ENCODE assay signal across 19 cellular contexts in genomic region chr3:23072672-23073071, GRCh38.
DNase-seq lines count a peak whose midpoint lies in the region; ATAC-seq, FAIRE-seq and TF ChIP-seq lines count a peak whose summit lies in the region.
"Had no signal": no experiment of that assay in that cellular context is flagged by ENCODE, and none has a peak within 500 bp of the region (broad histone marks: within the 10 kb centered on the region; RNA-seq: fewer than 3 reads in every experiment).

No MANE protein-coding gene starts in this region.

- H3K27ac ChIP-seq in GM12878 (ENCODE audit: control insufficient read depth, insufficient read depth) (no peak overlapping the region), smooth muscle cell (ENCODE audit: low read depth) (no peak overlapping the region)
- H3K27ac ChIP-seq: A549, GM23248 had no signal

- no peak for TF ChIP-seq EP300 in GM12878 (IDR thresholded peaks at IDR 0.05; ENCODE audit: borderline replicate concordance in 1 of 2, control insufficient read depth in 1 of 2, low read depth in 2 of 2, low read length in 2 of 2)

- H3K4me2 ChIP-seq in GM12878 (ENCODE audit: control insufficient read depth, insufficient read depth): 0 out of 2 replicates have a peak overlapping the region, but pooled peaks have one; percentile 6
- no peak overlapping the region for H3K4me2 ChIP-seq in smooth muscle cell
- H3K4me2 ChIP-seq: A549 had no signal

- CTCF ChIA-PET in GM12878 (lab: Yijun Ruan, JAX): interaction anchor here (0.8 kb wide), 1 partner anchor 112 kb away, joined by 3 read pairs; no protein-coding TSS in a partner anchor
- CTCF ChIA-PET in activated naive CD4-positive, alpha-beta T cell treated with anti-CD3 and anti-CD28 coated beads, Interleukin-2, amount 10 ng/mL, durations not matched to agents 7 days and 5 days (lab: Charles Lee): no interaction called here

- H4K20me1 ChIP-seq in GM12878 (ENCODE audit: control insufficient read depth, insufficient read depth) (no peaks in the 10 kb centered on the region), smooth muscle cell (ENCODE audit: low read depth) (no peaks in the 10 kb centered on the region)

- peaks cover 3% of the 10 kb centered on the region for H3K9me3 Mint-ChIP-seq in activated naive CD4-positive, alpha-beta T cell treated with anti-CD3 and anti-CD28 coated beads, Interleukin-2, amount 10 ng/mL, durations not matched to agents 7 days and 5 days

- no peak for TF ChIP-seq POLR2A in GM12878 (IDR thresholded peaks at IDR 0.05; ENCODE audit: low read depth, low read length)

- H3K4me3 Mint-ChIP-seq in activated naive CD4-positive, alpha-beta T cell treated with anti-CD3 and anti-CD28 coated beads, Interleukin-2, amount 10 ng/mL, durations not matched to agents 7 days and 5 days: no peak overlapping the region
- H3K4me3 Mint-ChIP-seq: CD4-positive, alpha-beta memory T cell had no signal

- H3K27ac Mint-ChIP-seq in activated naive CD4-positive, alpha-beta T cell treated with anti-CD3 and anti-CD28 coated beads, Interleukin-2, amount 10 ng/mL, durations not matched to agents 7 days and 5 days: no peak overlapping the region
- H3K27ac Mint-ChIP-seq: CD4-positive, alpha-beta memory T cell; IgD-negative memory B cell had no signal

- no peaks in the 10 kb centered on the region for H3K4me1 Mint-ChIP-seq in activated naive CD4-positive, alpha-beta T cell treated with anti-CD3 and anti-CD28 coated beads, Interleukin-2, amount 10 ng/mL, durations not matched to agents 7 days and 5 days

- no peaks in the 10 kb centered on the region for H3K36me3 ChIP-seq in GM12878 (ENCODE audit: control insufficient read depth in 2 of 2, insufficient read depth in 2 of 2, low read length in 1 of 2)
- no peaks in the 10 kb centered on the region for H3K36me3 ChIP-seq in smooth muscle cell (ENCODE audit: low read depth)

- WGBS in GM12878 (ENCODE audit: insufficient coverage, insufficient replicate concordance, low lambda C conversion rate, missing lambda C conversion rate): 4% methylated on average over 1 of the region's 1 CpG
- 97% methylated on average over 1 of the region's 1 CpG for WGBS in smooth muscle cell (ENCODE audit: low lambda C conversion rate)

- TF ChIP-seq CTCF in GM12878 (IDR thresholded peaks at IDR 0.05 in 2 of 3, conservative IDR thresholded peaks at IDR 0.05 in 1 of 3; ENCODE audit: control insufficient read depth in 2 of 3, extremely low read depth in 1 of 3, insufficient read depth in 1 of 3, low read depth in 3 of 3, low read length in 3 of 3): no peak
- TF ChIP-seq CTCF in smooth muscle cell (IDR thresholded peaks at IDR 0.05; ENCODE audit: borderline replicate concordance, insufficient read depth, poor library complexity, severe bottlenecking): no peak

- no peak overlapping the region for H3K9ac ChIP-seq in GM12878 (ENCODE audit: control insufficient read depth, insufficient read depth, low read length)
- H3K9ac ChIP-seq in smooth muscle cell (ENCODE audit: low read depth): no peak overlapping the region
- H3K9ac ChIP-seq: GM23248 had no signal

- H3K27me3 Mint-ChIP-seq in activated naive CD4-positive, alpha-beta T cell treated with anti-CD3 and anti-CD28 coated beads, Interleukin-2, amount 10 ng/mL, durations not matched to agents 7 days and 5 days: peaks cover 5% of the 10 kb centered on the region
- H3K27me3 Mint-ChIP-seq: CD4-positive, alpha-beta memory T cell had no signal

- FAIRE-seq in GM12878 (lab: Jason Lieb, UNC): no peak
- FAIRE-seq: A549, D721Med, G401.6, H54 had no signal

- H3K36me3 Mint-ChIP-seq in activated naive CD4-positive, alpha-beta T cell treated with anti-CD3 and anti-CD28 coated beads, Interleukin-2, amount 10 ng/mL, durations not matched to agents 7 days and 5 days: no peaks in the 10 kb centered on the region
- H3K36me3 Mint-ChIP-seq: CD4-positive, alpha-beta memory T cell; IgD-negative memory B cell had no signal

- H3K27me3 ChIP-seq in GM12878 (replicated peaks in 1 of 2; ENCODE audit: control insufficient read depth in 2 of 2, insufficient read depth in 2 of 2, low read length in 1 of 2) (no peaks in the 10 kb centered on the region), smooth muscle cell (ENCODE audit: low read depth) (no peaks in the 10 kb centered on the region)

- H2AFZ ChIP-seq in GM12878 (ENCODE audit: control insufficient read depth, low read depth, low read length): no peak overlapping the region
- no peak overlapping the region for H2AFZ ChIP-seq in smooth muscle cell (ENCODE audit: low read depth)
- H2AFZ ChIP-seq: GM23248 had no signal

- TF ChIP-seq RAD21 in GM12878 (IDR thresholded peaks at IDR 0.05; ENCODE audit: insufficient read depth, low read depth, low read length): no peak

- RAD21 ChIA-PET in GM12878 (lab: Charles Lee; ENCODE audit: unreplicated experiment): interaction anchor here (0.6 to 1.2 kb wide), 4 partner anchors 65 to 785 kb away, joined by 3 read pairs; no protein-coding TSS in a partner anchor

- no peaks in the 10 kb centered on the region for H3K9me3 ChIP-seq in GM12878 (replicated peaks; ENCODE audit: control insufficient read depth, insufficient read depth, low read length)
- no peaks in the 10 kb centered on the region for H3K9me3 ChIP-seq in smooth muscle cell (replicated peaks; ENCODE audit: low read depth)
- H3K9me3 ChIP-seq: A549 had no signal

- intact Hi-C loops in GM12878 (cut with micrococcal nuclease; ENCODE audit: unreplicated experiment): no loop called here

- DNase-seq in CD1c-positive myeloid dendritic cell (ENCODE audit: extremely low spot score) (peak; percentile 44), MV-4-11 (lab: John Stamatoyannopoulos, UW) (peak; percentile 29), GM12878 (ENCODE audit: low read depth, low spot score) (no peak), smooth muscle cell (lab: John Stamatoyannopoulos, UW; ENCODE audit: unreplicated experiment) (no peak), cortex of kidney (lab: John Stamatoyannopoulos, UW) (no peak), retina (no peak)
- DNase-seq in activated naive CD4-positive, alpha-beta T cell treated with anti-CD3 and anti-CD28 coated beads, Interleukin-2, amount 10 ng/mL, durations not matched to agents 7 days and 5 days: no peak
- DNase-seq: CD4-positive, alpha-beta memory T cell; COR-L47; DMS153; DMS79 treated with DMSO at 0.1 percent for 48 hours; EL; GM23248 had no signal

- H3K79me2 ChIP-seq in GM12878 (ENCODE audit: control insufficient read depth, insufficient read depth, low read length) (no peaks in the 10 kb centered on the region), smooth muscle cell (ENCODE audit: low read depth) (no peaks in the 10 kb centered on the region)

- in situ Hi-C loops in GM12878 (cut with MboI): no loop called here

- H3F3A ChIP-seq in smooth muscle cell (ENCODE audit: low read depth): no peaks in the 10 kb centered on the region

- BruUV-seq in GM12878 (replicated peaks; lab: Mats Ljungman, UMichigan): no TSS peak

- ATAC-seq in GM12878: peak; percentile 39
- ATAC-seq: A549, HCT116 had no signal

- POLR2A ChIA-PET in GM12878 (lab: Charles Lee): no interaction called here

- no peak overlapping the region for H3K4me3 ChIP-seq in GM12878
- H3K4me3 ChIP-seq in smooth muscle cell: no peak overlapping the region
- H3K4me3 ChIP-seq: A549, GM23248 had no signal

- H3K4me1 ChIP-seq in GM12878 (ENCODE audit: control insufficient read depth, insufficient read depth, low read length) (peaks cover 12% of the 10 kb centered on the region), smooth muscle cell (ENCODE audit: low read depth) (peaks cover 13% of the 10 kb centered on the region)
- H3K4me1 ChIP-seq: A549 had no signal

- SMC1A ChIA-PET in GM12878 (lab: Charles Lee; ENCODE audit: uncharacterized antibody, unreplicated experiment): interaction anchor here (0.8 to 1.8 kb wide), 4 partner anchors 8 to 329 kb away, joined by 3 to 5 read pairs (median 4); no protein-coding TSS in a partner anchor

TF ChIP-seq in GM12878, 131 proteins besides CTCF, POLR2A, EP300 and RAD21 (continues in another document):
- TF ChIP-seq MTA3 (IDR thresholded peaks at IDR 0.05; ENCODE audit: borderline replicate concordance, low read length) (peak; percentile 72; the same call in 1 of the 2 replicates), RAD51 (IDR thresholded peaks at IDR 0.05) (no peak), CBX5 (IDR thresholded peaks at IDR 0.05; ENCODE audit: low read depth) (no peak), SRF (IDR thresholded peaks at IDR 0.05; ENCODE audit: low read depth in 2 of 2, low read length in 2 of 2) (no peak), JUNB (IDR thresholded peaks at IDR 0.05) (0 out of 2 replicates have a peak, but pooled peaks have one; percentile 16)
- TF ChIP-seq, protein P1, sequence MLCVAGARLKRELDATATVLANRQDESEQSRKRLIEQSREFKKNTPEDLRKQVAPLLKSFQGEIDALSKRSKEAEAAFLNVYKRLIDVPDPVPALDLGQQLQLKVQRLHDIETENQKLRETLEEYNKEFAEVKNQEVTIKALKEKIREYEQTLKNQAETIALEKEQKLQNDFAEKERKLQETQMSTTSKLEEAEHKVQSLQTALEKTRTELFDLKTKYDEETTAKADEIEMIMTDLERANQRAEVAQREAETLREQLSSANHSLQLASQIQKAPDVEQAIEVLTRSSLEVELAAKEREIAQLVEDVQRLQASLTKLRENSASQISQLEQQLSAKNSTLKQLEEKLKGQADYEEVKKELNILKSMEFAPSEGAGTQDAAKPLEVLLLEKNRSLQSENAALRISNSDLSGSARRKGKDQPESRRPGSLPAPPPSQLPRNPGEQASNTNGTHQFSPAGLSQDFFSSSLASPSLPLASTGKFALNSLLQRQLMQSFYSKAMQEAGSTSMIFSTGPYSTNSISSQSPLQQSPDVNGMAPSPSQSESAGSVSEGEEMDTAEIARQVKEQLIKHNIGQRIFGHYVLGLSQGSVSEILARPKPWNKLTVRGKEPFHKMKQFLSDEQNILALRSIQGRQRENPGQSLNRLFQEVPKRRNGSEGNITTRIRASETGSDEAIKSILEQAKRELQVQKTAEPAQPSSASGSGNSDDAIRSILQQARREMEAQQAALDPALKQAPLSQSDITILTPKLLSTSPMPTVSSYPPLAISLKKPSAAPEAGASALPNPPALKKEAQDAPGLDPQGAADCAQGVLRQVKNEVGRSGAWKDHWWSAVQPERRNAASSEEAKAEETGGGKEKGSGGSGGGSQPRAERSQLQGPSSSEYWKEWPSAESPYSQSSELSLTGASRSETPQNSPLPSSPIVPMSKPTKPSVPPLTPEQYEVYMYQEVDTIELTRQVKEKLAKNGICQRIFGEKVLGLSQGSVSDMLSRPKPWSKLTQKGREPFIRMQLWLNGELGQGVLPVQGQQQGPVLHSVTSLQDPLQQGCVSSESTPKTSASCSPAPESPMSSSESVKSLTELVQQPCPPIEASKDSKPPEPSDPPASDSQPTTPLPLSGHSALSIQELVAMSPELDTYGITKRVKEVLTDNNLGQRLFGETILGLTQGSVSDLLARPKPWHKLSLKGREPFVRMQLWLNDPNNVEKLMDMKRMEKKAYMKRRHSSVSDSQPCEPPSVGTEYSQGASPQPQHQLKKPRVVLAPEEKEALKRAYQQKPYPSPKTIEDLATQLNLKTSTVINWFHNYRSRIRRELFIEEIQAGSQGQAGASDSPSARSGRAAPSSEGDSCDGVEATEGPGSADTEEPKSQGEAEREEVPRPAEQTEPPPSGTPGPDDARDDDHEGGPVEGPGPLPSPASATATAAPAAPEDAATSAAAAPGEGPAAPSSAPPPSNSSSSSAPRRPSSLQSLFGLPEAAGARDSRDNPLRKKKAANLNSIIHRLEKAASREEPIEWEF (IDR thresholded peaks at IDR 0.05; ENCODE audit: insufficient replicate concordance, low read depth, low read length): no peak

Comparison
In these comparisons a context has a peak if more than half of its experiments do, and no peak if none do; other contexts are left out.
1. DNase-seq: peak in CD1c-positive myeloid dendritic cell (single experiment) and MV-4-11 (single experiment); none in GM12878 (single experiment), smooth muscle cell (single experiment), activated naive CD4-positive, alpha-beta T cell treated with anti-CD3 and anti-CD28 coated beads, Interleukin-2, amount 10 ng/mL, durations not matched to agents 7 days and 5 days (single experiment), cortex of kidney (single experiment) and retina (single experiment).